Comparison of ENCODE assay signal across 28 cellular contexts in genomic region chr12:98780261-98780660, GRCh38.
"Had no signal": no experiment of that assay in that cellular context is flagged by ENCODE, and none has a peak within 500 bp of the region (broad histone marks: within the 10 kb centered on the region; RNA-seq: fewer than 3 reads in every experiment).

No MANE protein-coding gene starts in this region.

- H3K4me3 Mint-ChIP-seq: activated CD8-positive, alpha-beta T cell treated with anti-CD3 and anti-CD28 coated beads for 36 hours; activated naive CD4-positive, alpha-beta T cell treated with anti-CD3 and anti-CD28 coated beads, Interleukin-2, amount 10 ng/mL, durations not matched to agents 7 days and 5 days; activated naive CD8-positive, alpha-beta T cell treated with anti-CD3 and anti-CD28 coated beads for 36 hours; activated T-cell treated with anti-CD3 and anti-CD28 coated beads, Interleukin-2, amount 50 U/mL, for 72 hours; T-cell had no signal

- H3K36me3 Mint-ChIP-seq: activated naive CD4-positive, alpha-beta T cell treated with anti-CD3 and anti-CD28 coated beads, Interleukin-2, amount 10 ng/mL, durations not matched to agents 7 days and 5 days; activated naive CD8-positive, alpha-beta T cell treated with anti-CD3 and anti-CD28 coated beads for 36 hours; T-cell had no signal

- DNase-seq: activated CD4-positive, CD25-positive, alpha-beta regulatory T cell; activated CD8-positive, alpha-beta memory T cell treated with anti-CD3 and anti-CD28 coated beads, Interleukin-2, amount 50 U/mL, for 4 hours; activated CD8-positive, alpha-beta T cell treated with anti-CD3 and anti-CD28 coated beads for 36 hours; activated gamma-delta T cell treated with Interleukin-2 at 50 U/mL for 16 hours; activated naive CD4-positive, alpha-beta T cell treated with anti-CD3 and anti-CD28 coated beads, Interleukin-2, amount 10 ng/mL, durations not matched to agents 7 days and 5 days; activated naive CD8-positive, alpha-beta T cell treated with anti-CD3 and anti-CD28 coated beads for 36 hours; activated T-cell treated with anti-CD3 and anti-CD28 coated beads, Interleukin-2, amount 50 U/mL, for 72 hours; anterior cingulate cortex; caudate nucleus; KG1; NCI-H1092; NCI-H1417 treated with DMSO at 0.1 percent for 48 hours; NCI-H1694; NCI-H2029; NCI-H2107; NCI-H2171 treated with DMSO at 0.1 percent for 48 hours; NCI-H345; NCI-H510A; NCI-H526 treated with DMSO at 0.1 percent for 48 hours; NCI-H82; SIG-M5; T-cell; T-helper 2 cell; T1000 had no signal

- H3K27ac ChIP-seq: SK-N-MC, VCaP had no signal

- FAIRE-seq: TTC549 had no signal

- H3K4me3 ChIP-seq: SK-N-MC had no signal

- H3K27ac Mint-ChIP-seq: activated CD8-positive, alpha-beta T cell treated with anti-CD3 and anti-CD28 coated beads for 36 hours; activated naive CD4-positive, alpha-beta T cell treated with anti-CD3 and anti-CD28 coated beads, Interleukin-2, amount 10 ng/mL, durations not matched to agents 7 days and 5 days; activated naive CD8-positive, alpha-beta T cell treated with anti-CD3 and anti-CD28 coated beads for 36 hours; activated T-cell treated with anti-CD3 and anti-CD28 coated beads, Interleukin-2, amount 50 U/mL, for 72 hours; activated T-helper 2 cell treated with anti-CD3 and anti-CD28 coated beads, Interferon-gamma antibody, Interleukin-2, Interleukin-4, amounts not matched to agents 10 μg/mL and 5 μg/mL and 100 μg/mL, durations not matched to agents 14 hours and 24 hours and 36 hours; T-cell had no signal

- H3K9me3 Mint-ChIP-seq: activated CD8-positive, alpha-beta T cell treated with anti-CD3 and anti-CD28 coated beads for 36 hours; activated naive CD4-positive, alpha-beta T cell treated with anti-CD3 and anti-CD28 coated beads, Interleukin-2, amount 10 ng/mL, durations not matched to agents 7 days and 5 days; activated naive CD8-positive, alpha-beta T cell treated with anti-CD3 and anti-CD28 coated beads for 36 hours; activated T-cell treated with anti-CD3 and anti-CD28 coated beads, Interleukin-2, amount 50 U/mL, for 72 hours; activated T-helper 2 cell treated with anti-CD3 and anti-CD28 coated beads, Interferon-gamma antibody, Interleukin-2, Interleukin-4, amounts not matched to agents 10 μg/mL and 5 μg/mL and 100 μg/mL, durations not matched to agents 14 hours and 24 hours and 36 hours had no signal

- H3K4me1 Mint-ChIP-seq: activated naive CD4-positive, alpha-beta T cell treated with anti-CD3 and anti-CD28 coated beads, Interleukin-2, amount 10 ng/mL, durations not matched to agents 7 days and 5 days; activated naive CD8-positive, alpha-beta T cell treated with anti-CD3 and anti-CD28 coated beads for 36 hours; T-cell had no signal
